ENCODE assay signal across 8 cellular contexts in the genomic region with DNA sequence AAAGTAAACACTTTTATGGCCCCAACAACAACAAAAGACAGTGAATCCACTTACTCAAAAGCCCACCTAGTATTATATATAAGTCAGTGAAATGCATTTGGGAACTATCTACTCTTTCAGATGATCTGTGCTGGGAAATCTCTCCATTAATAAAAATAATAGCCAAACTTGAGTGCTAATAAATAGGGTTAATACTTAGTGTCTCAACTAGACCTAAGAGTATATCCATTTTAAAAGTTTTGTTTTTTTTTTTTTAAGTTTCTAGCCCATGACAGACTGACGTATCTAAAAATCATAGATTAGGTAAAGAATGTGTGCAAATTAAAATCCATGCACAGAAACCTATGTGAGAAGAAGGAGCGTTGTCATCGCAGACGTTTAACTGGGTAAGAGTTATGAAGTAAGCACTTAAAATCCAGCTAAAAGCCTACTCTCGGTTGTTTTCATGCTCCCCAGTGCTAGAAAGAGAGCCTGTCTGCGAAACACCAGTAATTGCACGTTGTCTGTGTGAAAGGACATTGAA.
DNase-seq lines count a peak whose midpoint lies in the region; ATAC-seq, FAIRE-seq and TF ChIP-seq lines count a peak whose summit lies in the region.

No MANE protein-coding gene starts in this region.

- H3K4me1 Mint-ChIP-seq in activated B cell treated with CpG ODN at 0.5 μM for 24 hours: peaks cover 40% of the 10 kb centered on the region
- H3K4me1 Mint-ChIP-seq in stimulated activated naive B cell treated with anti-CD40 and anti-IgM and Interleukin-4, amounts not matched to agents 10 μg/mL and 1 μg/mL and 100 μg/mL, for 72 hours: peaks cover 22 to 30% of the 10 kb centered on the region in 2 donors

- intact Hi-C loops in activated B cell treated with CpG ODN at 0.5 μM for 24 hours (cut with micrococcal nuclease): loop anchor here (1.0 to 5.0 kb wide), 4 partner anchors 13 to 100 kb away; partner anchors contain the start of gene PELI1

- CTCF ChIA-PET in activated B cell treated with CpG ODN at 0.5 μM for 24 hours (lab: Charles Lee): interaction anchor here (1.1 to 2.3 kb wide), 5 partner anchors 8 to 177 kb away, joined by 3 to 10 read pairs (median 3); no protein-coding TSS in a partner anchor

- POLR2A ChIA-PET in activated B cell treated with CpG ODN at 0.5 μM for 24 hours (lab: Charles Lee): interaction anchor here (0.5 to 1.8 kb wide), 10 partner anchors 9 to 208 kb away, joined by 3 to 24 read pairs (median 4); no protein-coding TSS in a partner anchor

- TF ChIP-seq CTCF in activated B cell treated with CpG ODN at 0.5 μM for 24 hours (IDR thresholded peaks at IDR 0.05) (no peak), GM10266 (IDR thresholded peaks at IDR 0.05; ENCODE audit: control insufficient read depth, insufficient read depth, low read depth, missing control alignments) (no peak), D721Med (IDR thresholded peaks at IDR 0.05; ENCODE audit: insufficient read depth, missing control alignments) (no peak)

- H3K9me3 ChIP-seq in iPS-15b (ENCODE audit: control insufficient read depth, insufficient read depth, low read length): no peaks in the 10 kb centered on the region

- peak overlapping the region; percentile 93 for H3K4me3 Mint-ChIP-seq in activated B cell treated with CpG ODN at 0.5 μM for 24 hours
- peak overlapping the region; percentile 89 to 92 for H3K4me3 Mint-ChIP-seq in stimulated activated naive B cell treated with anti-CD40 and anti-IgM and Interleukin-4, amounts not matched to agents 10 μg/mL and 1 μg/mL and 100 μg/mL, for 72 hours

- no peaks in the 10 kb centered on the region for H3K36me3 Mint-ChIP-seq in activated B cell treated with CpG ODN at 0.5 μM for 24 hours (ENCODE audit: low read depth)
- H3K36me3 Mint-ChIP-seq in stimulated activated naive B cell treated with anti-CD40 and anti-IgM and Interleukin-4, amounts not matched to agents 10 μg/mL and 1 μg/mL and 100 μg/mL, for 72 hours: no peaks in the 10 kb centered on the region

- peak overlapping the region; percentile 77 for H3K9ac ChIP-seq in iPS-15b (ENCODE audit: low read depth, low read length)

- no peaks in the 10 kb centered on the region for H3K27me3 Mint-ChIP-seq in activated B cell treated with CpG ODN at 0.5 μM for 24 hours
- H3K27me3 Mint-ChIP-seq in stimulated activated naive B cell treated with anti-CD40 and anti-IgM and Interleukin-4, amounts not matched to agents 10 μg/mL and 1 μg/mL and 100 μg/mL, for 72 hours: no peaks in the 10 kb centered on the region

- no peaks in the 10 kb centered on the region for H3K36me3 ChIP-seq in iPS-15b (ENCODE audit: control insufficient read depth, insufficient read depth, low read length)

- H3K4me3 ChIP-seq in iPS-15b (ENCODE audit: low read depth, low read length): peak overlapping the region; percentile 65

- DNase-seq in DMS79 treated with DMSO at 0.1 percent for 48 hours (lab: John Stamatoyannopoulos, UW) (peak; percentile 86), DMS79 (lab: John Stamatoyannopoulos, UW) (no peak), activated B cell treated with CpG ODN at 0.5 μM for 24 hours (no peak), GM10266 (ENCODE audit: extremely low spot score) (no peak), D721Med (ENCODE audit: insufficient read length, low spot score) (no peak), NCI-H2029 treated with DMSO at 0.1 percent for 48 hours (lab: John Stamatoyannopoulos, UW) (no peak)
- DNase-seq in stimulated activated naive B cell treated with anti-CD40 and anti-IgM and Interleukin-4, amounts not matched to agents 10 μg/mL and 1 μg/mL and 100 μg/mL, for 72 hours: no peak

- no peaks in the 10 kb centered on the region for H3K9me3 Mint-ChIP-seq in activated B cell treated with CpG ODN at 0.5 μM for 24 hours
- no peaks in the 10 kb centered on the region for H3K9me3 Mint-ChIP-seq in stimulated activated naive B cell treated with anti-CD40 and anti-IgM and Interleukin-4, amounts not matched to agents 10 μg/mL and 1 μg/mL and 100 μg/mL, for 72 hours

- no peak for FAIRE-seq in D721Med (lab: Jason Lieb, UNC)

- ATAC-seq in activated B cell treated with CpG ODN at 0.5 μM for 24 hours (ENCODE audit: low read depth): no peak
- no peak for ATAC-seq in stimulated activated naive B cell treated with anti-CD40 and anti-IgM and Interleukin-4, amounts not matched to agents 10 μg/mL and 1 μg/mL and 100 μg/mL, for 72 hours (replicated peaks)

- peak overlapping the region; percentile 91 for H3K27ac Mint-ChIP-seq in activated B cell treated with CpG ODN at 0.5 μM for 24 hours
- peak overlapping the region; percentile 92 for H3K27ac Mint-ChIP-seq in stimulated activated naive B cell treated with anti-CD40 and anti-IgM and Interleukin-4, amounts not matched to agents 10 μg/mL and 1 μg/mL and 100 μg/mL, for 72 hours

- H3K4me1 ChIP-seq in iPS-15b (ENCODE audit: control insufficient read depth, insufficient read depth, low read length): peaks cover 17% of the 10 kb centered on the region

- H3K27me3 ChIP-seq in iPS-15b (ENCODE audit: control insufficient read depth, insufficient read depth, low read length): no peaks in the 10 kb centered on the region
